Comparison of ENCODE assay signal across 18 cellular contexts in the genomic region with DNA sequence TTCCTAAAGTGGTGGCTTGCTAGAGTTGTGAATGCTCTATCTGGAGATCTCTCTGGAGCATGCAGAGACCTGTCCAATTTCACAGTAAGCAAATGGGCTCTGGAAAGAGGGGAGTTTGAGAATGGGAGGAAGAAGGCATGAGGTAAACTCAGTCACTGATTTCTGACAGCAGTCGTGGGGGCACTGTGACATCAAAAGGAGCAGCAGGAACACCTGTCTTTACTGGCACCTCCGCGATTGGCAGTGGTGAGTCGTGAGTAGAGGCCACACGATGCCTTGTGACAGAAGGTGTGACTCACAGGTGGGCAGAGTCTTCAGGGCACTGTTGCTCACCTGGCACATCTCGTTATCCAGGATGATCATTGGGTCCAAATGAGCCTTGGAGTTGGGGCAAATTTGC. TPM values are rescaled to one million over a fixed set of nuclear protein-coding genes. Genes with fewer than 3 reads are reported as not detected.
"Had no signal": no experiment of that assay in that cellular context is flagged by ENCODE, and none has a peak within 500 bp of the region (broad histone marks: within the 10 kb centered on the region; RNA-seq: fewer than 3 reads in every experiment).

No MANE protein-coding gene starts in this region.

- H3K4me3 ChIP-seq: adrenal gland, prostate gland, upper lobe of left lung had no signal

- H3K4me1 ChIP-seq: prostate gland had no signal

- H3K9me3 ChIP-seq: adrenal gland, prostate gland, upper lobe of left lung had no signal

- H3K27me3 ChIP-seq: adrenal gland, upper lobe of left lung had no signal

- H3K27ac ChIP-seq: adrenal gland, prostate gland, upper lobe of left lung had no signal

- FAIRE-seq: colon had no signal

- H3K36me3 ChIP-seq: adrenal gland, prostate gland, upper lobe of left lung had no signal

- DNase-seq: activated CD4-positive, alpha-beta T cell treated with anti-CD3 and anti-CD28 coated beads for 4 hours; activated CD8-positive, alpha-beta T cell treated with anti-CD3 and anti-CD28 coated beads for 36 hours; activated effector memory CD4-positive, alpha-beta T cell treated with Interleukin-2 at 50 U/mL for 16 hours; activated T-cell treated with anti-CD3 and anti-CD28 coated beads, Interleukin-2, amount 50 U/mL, for 4 hours; adrenal gland; effector CD4-positive, alpha-beta T cell; foreskin fibroblast; kidney glomerular epithelial cell; mesenchymal stem cell; nephron progenitor cell; stimulated activated CD4-positive, alpha-beta T cell treated with anti-CD3 and anti-CD28 coated beads, Interleukin-12 subunit alpha, Interleukin-12 subunit beta, amount 100 ng/mL, for 4 hours; stimulated activated CD4-positive, alpha-beta T cell treated with anti-CD3 and anti-CD28 coated beads, Interleukin-2, amount 100 ng/mL, for 24 hours; substantia nigra; T-helper 2 cell; upper lobe of left lung had no signal

- ATAC-seq: activated CD8-positive, alpha-beta T cell treated with anti-CD3 and anti-CD28 coated beads for 36 hours; activated T-cell treated with anti-CD3 and anti-CD28 coated beads, Interleukin-2, amount 50 U/mL, for 4 hours; stimulated activated memory B cell treated with anti-CD40 and anti-IgM and Interleukin-4, amounts not matched to agents 10 μg/mL and 1 μg/mL and 100 μg/mL, for 72 hours had no signal

RNA-seq across cellular contexts. Expression of a gene that starts 38.8 kb away (rescaled TPM):
- total RNA-seq: activated CD8-positive, alpha-beta T cell treated with anti-CD3 and anti-CD28 coated beads for 36 hours had no signal
